Comparison of ENCODE assay signal across 9 cellular contexts in genomic region chr5:66747602-66748001, GRCh38.
"Had no signal": no experiment of that assay in that cellular context is flagged by ENCODE, and none has a peak within 500 bp of the region (broad histone marks: within the 10 kb centered on the region; RNA-seq: fewer than 3 reads in every experiment).

No MANE protein-coding gene starts in this region.

- DNase-seq: H9, HCEC 1CT, IMR-90, KG1 had no signal

- H3K4me2 ChIP-seq: GM23338 had no signal

- FAIRE-seq: H1, H54, HTR-8/SVneo, K562 had no signal

- H3K4me3 ChIP-seq: GM23338, K562 had no signal
